In genomic region chr15:45521596-45522167, GRCh38 we compare ENCODE assay signal across 8 cellular contexts. TPM values are rescaled to one million over a fixed set of nuclear protein-coding genes. Genes with fewer than 3 reads are reported as not detected.
DNase-seq lines count a peak whose midpoint lies in the region; ATAC-seq and TF ChIP-seq lines count a peak whose summit lies in the region.

No MANE protein-coding gene starts in this region.

- peak overlapping the region; percentile 84 for H2AFZ ChIP-seq in OCI-LY3 (ENCODE audit: low read depth, low read length)

- H3K9me3 Mint-ChIP-seq in CD8-positive, alpha-beta memory T cell = no peaks in the 10 kb centered on the region
- H3K9me3 Mint-ChIP-seq in chondrocyte (ENCODE audit: low read depth) (no peaks in the 10 kb centered on the region), mesothelial cell of epicardium (no peaks in the 10 kb centered on the region)

- ATAC-seq in GM21576 (IDR thresholded peaks at IDR 0.05; ENCODE audit: unreplicated experiment) = peak; percentile 16

- H3K36me3 Mint-ChIP-seq in CD8-positive, alpha-beta memory T cell = peaks cover 0 to 15% (median 4%) of the 10 kb centered on the region in 3 donors
- H3K36me3 Mint-ChIP-seq in chondrocyte (ENCODE audit: low read depth) (peaks cover 9% of the 10 kb centered on the region), mesothelial cell of epicardium (peaks cover 15% of the 10 kb centered on the region)

- TF ChIP-seq CTCF in OCI-LY3 (IDR thresholded peaks at IDR 0.05; ENCODE audit: low read depth, low read length) = no peak
- TF ChIP-seq CTCF in chondrocyte (IDR thresholded peaks at IDR 0.05) = no peak
- TF ChIP-seq CTCF in mesothelial cell of epicardium (IDR thresholded peaks at IDR 0.05; ENCODE audit: unreplicated experiment) = no peak

- H3K4me1 Mint-ChIP-seq in CD8-positive, alpha-beta memory T cell = peaks cover 21 to 39% (median 33%) of the 10 kb centered on the region in 3 donors
- peaks cover 34% of the 10 kb centered on the region for H3K4me1 Mint-ChIP-seq in chondrocyte (ENCODE audit: low read depth)
- peaks cover 36% of the 10 kb centered on the region for H3K4me1 Mint-ChIP-seq in mesothelial cell of epicardium

- H3K27me3 ChIP-seq in CD8-positive, alpha-beta memory T cell (ENCODE audit: insufficient read depth, low read length, poor library complexity, severe bottlenecking) = no peaks in the 10 kb centered on the region
- H3K27me3 ChIP-seq in OCI-LY3 (ENCODE audit: low read depth, low read length) = peaks cover 16% of the 10 kb centered on the region

- CTCF ChIA-PET in CD8-positive, alpha-beta memory T cell (lab: Charles Lee) = interaction anchor here (0.7 to 1.8 kb wide), 2 partner anchors 66 to 92 kb away, joined by 3 to 6 read pairs; no protein-coding TSS in a partner anchor

- POLR2A ChIA-PET in CD8-positive, alpha-beta memory T cell (lab: Charles Lee) = no interaction called here

- DNase-seq in CD8-positive, alpha-beta memory T cell = peak in 2 of 5 donors; percentile 4 to 18
- DNase-seq in chondrocyte (ENCODE audit: low spot score) = no peak
- DNase-seq in mesothelial cell of epicardium (ENCODE audit: low spot score in 2 of 2, unreplicated experiment in 2 of 2) = no peak
- DNase-seq in NCI-H187 (lab: John Stamatoyannopoulos, UW) = no peak
- DNase-seq in NCI-H510A (lab: John Stamatoyannopoulos, UW) = no peak
- DNase-seq in posterior cingulate gyrus = no peak

- H3K9me3 ChIP-seq in CD8-positive, alpha-beta memory T cell (ENCODE audit: low read length) = no peaks in the 10 kb centered on the region
- H3K9me3 ChIP-seq in OCI-LY3 (ENCODE audit: insufficient read depth, low read length) = no peaks in the 10 kb centered on the region

- H3K27me3 Mint-ChIP-seq in CD8-positive, alpha-beta memory T cell = peaks cover 0 to 3% of the 10 kb centered on the region in 2 donors
- H3K27me3 Mint-ChIP-seq in chondrocyte (ENCODE audit: low read depth) (peaks cover 1% of the 10 kb centered on the region), mesothelial cell of epicardium (ENCODE audit: low read depth) (no peaks in the 10 kb centered on the region)

- peak overlapping the region; percentile 52 for H3K27ac ChIP-seq in CD8-positive, alpha-beta memory T cell (ENCODE audit: low read depth, low read length)
- no peak overlapping the region for H3K27ac ChIP-seq in OCI-LY3 (ENCODE audit: low read length)

- no peaks in the 10 kb centered on the region for H3K36me3 ChIP-seq in CD8-positive, alpha-beta memory T cell (ENCODE audit: insufficient read depth, low read length)
- no peaks in the 10 kb centered on the region for H3K36me3 ChIP-seq in OCI-LY3 (replicated peaks; ENCODE audit: low read depth, low read length)

- peak overlapping the region; percentile 81 for H3K4me3 ChIP-seq in CD8-positive, alpha-beta memory T cell (ENCODE audit: low read length)
- H3K4me3 ChIP-seq in OCI-LY3 (ENCODE audit: low read length) = peak overlapping the region; percentile 79

- peak overlapping the region in 7 of 8 donors; percentile 62 to 92 (median 89) for H3K27ac Mint-ChIP-seq in CD8-positive, alpha-beta memory T cell
- H3K27ac Mint-ChIP-seq in chondrocyte (ENCODE audit: unreplicated experiment) (peak overlapping the region; percentile 45), mesothelial cell of epicardium (peak overlapping the region; percentile 93)

- intact Hi-C loops in posterior cingulate gyrus (cut with DNase I) = loop anchor here (2.0 kb wide), 2 partner anchors 63 to 65 kb away; partner anchors contain the start of gene BLOC1S6

- peak overlapping the region; percentile 57 for H3K9ac ChIP-seq in OCI-LY3 (ENCODE audit: low read length)

- no peaks in the 10 kb centered on the region for H4K20me1 ChIP-seq in OCI-LY3 (ENCODE audit: insufficient read depth, low read length)

- H3K4me2 ChIP-seq in OCI-LY3 (ENCODE audit: low read length) = peak overlapping the region; percentile 96

- peak overlapping the region; percentile 89 to 98 (median 94) for H3K4me3 Mint-ChIP-seq in CD8-positive, alpha-beta memory T cell
- H3K4me3 Mint-ChIP-seq in chondrocyte (ENCODE audit: unreplicated experiment) (peak overlapping the region; percentile 87), mesothelial cell of epicardium (peak overlapping the region; percentile 90)

- H3K4me1 ChIP-seq in CD8-positive, alpha-beta memory T cell (ENCODE audit: insufficient read depth, low read length) = peaks cover 14% of the 10 kb centered on the region
- H3K4me1 ChIP-seq in OCI-LY3 (ENCODE audit: low read length) = peaks cover 12% of the 10 kb centered on the region; the same call in 1 of the 2 replicates

- H3K79me2 ChIP-seq in OCI-LY3 (ENCODE audit: low read length) = no peaks in the 10 kb centered on the region

RNA-seq across cellular contexts. Expression of gene SLC30A4, which starts 0.9 kb away (rescaled TPM):
- 1 to 10 TPM; 3.1 to 3.3 TPM for total RNA-seq in CD8-positive, alpha-beta memory T cell
- polyA plus RNA-seq in CD8-positive, alpha-beta memory T cell = 3.1 TPM
- 16.8 to 17.4 TPM (median 17.1 TPM) in 3 replicates for total RNA-seq in chondrocyte
- 14.9 to 15.4 TPM (median 15.0 TPM) in 3 replicates for total RNA-seq in mesothelial cell of epicardium
